1 cellular context compared by ENCODE assay signal in the genomic region with DNA sequence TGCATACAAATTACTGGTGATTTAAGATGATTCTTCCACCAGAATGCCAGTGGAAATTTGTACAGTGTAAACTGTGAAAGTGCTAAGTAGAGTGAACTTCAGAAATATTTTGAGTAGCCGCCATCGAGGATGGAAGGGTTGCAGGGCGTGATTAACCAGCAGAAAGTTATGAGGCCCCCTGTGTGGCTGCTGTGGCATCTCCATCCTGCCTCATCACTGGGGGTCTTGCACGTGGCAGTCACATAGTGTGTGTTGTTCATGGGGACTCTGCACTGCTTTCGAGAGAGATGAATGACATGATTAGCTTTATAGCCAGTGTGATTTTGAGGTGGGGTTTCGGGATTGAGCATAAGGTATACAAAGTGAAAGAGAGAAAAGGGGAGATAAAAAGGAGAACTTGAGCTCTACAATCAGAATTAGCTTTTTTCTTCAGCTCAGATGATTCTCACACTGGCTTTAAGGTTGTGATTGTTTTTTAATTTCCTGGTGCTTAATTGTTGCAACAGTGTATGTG.
TF ChIP-seq lines count a peak whose summit lies in the region.

No MANE protein-coding gene starts in this region.

TF ChIP-seq in GM12878, 131 proteins besides CTCF, POLR2A, EP300 and RAD21:
- no peak for TF ChIP-seq PML (IDR thresholded peaks at IDR 0.05; ENCODE audit: low read length)
- TF ChIP-seq BMI1 (IDR thresholded peaks at IDR 0.05; ENCODE audit: borderline replicate concordance) = no peak
- TF ChIP-seq TCF12 (IDR thresholded peaks at IDR 0.05; ENCODE audit: low read depth, low read length) = no peak
- TF ChIP-seq CEBPB (IDR thresholded peaks at IDR 0.05; ENCODE audit: borderline replicate concordance in 1 of 2, low read depth in 2 of 2, low read length in 2 of 2) = no peak
- TF ChIP-seq KDM1A (IDR thresholded peaks at IDR 0.05; ENCODE audit: borderline replicate concordance) = no peak
- TF ChIP-seq ATF7 (IDR thresholded peaks at IDR 0.05; ENCODE audit: low read depth) = no peak
- TF ChIP-seq, protein P1, sequence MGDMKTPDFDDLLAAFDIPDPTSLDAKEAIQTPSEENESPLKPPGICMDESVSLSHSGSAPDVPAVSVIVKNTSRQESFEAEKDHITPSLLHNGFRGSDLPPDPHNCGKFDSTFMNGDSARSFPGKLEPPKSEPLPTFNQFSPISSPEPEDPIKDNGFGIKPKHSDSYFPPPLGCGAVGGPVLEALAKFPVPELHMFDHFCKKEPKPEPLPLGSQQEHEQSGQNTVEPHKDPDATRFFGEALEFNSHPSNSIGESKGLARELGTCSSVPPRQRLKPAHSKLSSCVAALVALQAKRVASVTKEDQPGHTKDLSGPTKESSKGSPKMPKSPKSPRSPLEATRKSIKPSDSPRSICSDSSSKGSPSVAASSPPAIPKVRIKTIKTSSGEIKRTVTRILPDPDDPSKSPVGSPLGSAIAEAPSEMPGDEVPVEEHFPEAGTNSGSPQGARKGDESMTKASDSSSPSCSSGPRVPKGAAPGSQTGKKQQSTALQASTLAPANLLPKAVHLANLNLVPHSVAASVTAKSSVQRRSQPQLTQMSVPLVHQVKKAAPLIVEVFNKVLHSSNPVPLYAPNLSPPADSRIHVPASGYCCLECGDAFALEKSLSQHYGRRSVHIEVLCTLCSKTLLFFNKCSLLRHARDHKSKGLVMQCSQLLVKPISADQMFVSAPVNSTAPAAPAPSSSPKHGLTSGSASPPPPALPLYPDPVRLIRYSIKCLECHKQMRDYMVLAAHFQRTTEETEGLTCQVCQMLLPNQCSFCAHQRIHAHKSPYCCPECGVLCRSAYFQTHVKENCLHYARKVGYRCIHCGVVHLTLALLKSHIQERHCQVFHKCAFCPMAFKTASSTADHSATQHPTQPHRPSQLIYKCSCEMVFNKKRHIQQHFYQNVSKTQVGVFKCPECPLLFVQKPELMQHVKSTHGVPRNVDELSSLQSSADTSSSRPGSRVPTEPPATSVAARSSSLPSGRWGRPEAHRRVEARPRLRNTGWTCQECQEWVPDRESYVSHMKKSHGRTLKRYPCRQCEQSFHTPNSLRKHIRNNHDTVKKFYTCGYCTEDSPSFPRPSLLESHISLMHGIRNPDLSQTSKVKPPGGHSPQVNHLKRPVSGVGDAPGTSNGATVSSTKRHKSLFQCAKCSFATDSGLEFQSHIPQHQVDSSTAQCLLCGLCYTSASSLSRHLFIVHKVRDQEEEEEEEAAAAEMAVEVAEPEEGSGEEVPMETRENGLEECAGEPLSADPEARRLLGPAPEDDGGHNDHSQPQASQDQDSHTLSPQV (IDR thresholded peaks at IDR 0.05) = no peak
- TF ChIP-seq ZNF24 (IDR thresholded peaks at IDR 0.05) = no peak
- TF ChIP-seq YBX1 (IDR thresholded peaks at IDR 0.05) = no peak
- TF ChIP-seq CBX3 (IDR thresholded peaks at IDR 0.05; ENCODE audit: borderline replicate concordance, low read depth) = no peak
- no peak for TF ChIP-seq KAT2A (conservative IDR thresholded peaks at IDR 0.05; ENCODE audit: control insufficient read depth, low read depth, low read length)
- TF ChIP-seq SREBF1 (IDR thresholded peaks at IDR 0.05; ENCODE audit: low read length) = no peak
- no peak for TF ChIP-seq TCF7 (IDR thresholded peaks at IDR 0.05; ENCODE audit: borderline replicate concordance)
- no peak for TF ChIP-seq NR2F1 (conservative IDR thresholded peaks at IDR 0.05)
- no peak for TF ChIP-seq MYC (IDR thresholded peaks at IDR 0.05; ENCODE audit: insufficient read depth, insufficient read length, insufficient replicate concordance, low read length, severe bottlenecking)
- no peak for TF ChIP-seq SMAD5 (IDR thresholded peaks at IDR 0.05; ENCODE audit: low read depth)
- no peak for TF ChIP-seq RBBP5 (conservative IDR thresholded peaks at IDR 0.05)
